ENCODE assay signal across 8 cellular contexts in the genomic region with DNA sequence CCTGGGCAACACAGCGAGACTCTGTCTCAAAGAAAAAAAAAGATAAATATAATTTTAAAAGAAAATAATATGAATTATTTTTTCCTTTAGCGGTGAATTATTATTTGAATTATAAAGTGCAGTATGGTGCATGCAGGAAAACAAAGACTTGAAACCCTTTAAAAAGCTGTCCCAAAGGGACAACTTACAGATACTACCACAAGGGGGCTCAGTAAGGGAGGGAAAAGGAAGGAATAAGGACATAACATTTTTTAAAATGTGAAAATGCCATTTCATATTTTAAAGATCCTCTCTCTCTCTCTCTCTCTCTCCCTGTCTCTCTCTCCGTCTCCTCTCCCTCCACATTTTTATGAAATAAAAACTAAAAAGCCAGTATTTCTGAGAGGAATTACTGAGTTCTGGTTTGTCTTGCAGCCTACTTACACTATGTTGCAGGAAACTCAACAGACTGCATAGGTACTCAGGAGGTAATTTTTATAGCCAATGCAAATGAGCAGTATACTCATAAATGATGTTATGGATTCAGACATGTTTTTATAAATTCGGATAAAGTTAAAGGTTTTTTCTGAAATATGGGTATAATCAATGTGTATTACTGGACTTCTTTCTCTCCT.
DNase-seq lines count a peak whose midpoint lies in the region; ATAC-seq and TF ChIP-seq lines count a peak whose summit lies in the region.

No MANE protein-coding gene starts in this region.

- DNase-seq in natural killer cell: no peak
- no peak for DNase-seq in natural killer cell treated with Interleukin-12 subunit alpha and Interleukin-12 subunit beta and Interleukin-15 and Interleukin-18, amount 100 ng/mL, for 72 hours (ENCODE audit: low spot score)
- peak; percentile 39 for DNase-seq in RPMI7951 (ENCODE audit: low read depth)
- DNase-seq in fibroblast of pulmonary artery (ENCODE audit: low read depth): peak; percentile 62
- no peak for DNase-seq in transverse colon
- DNase-seq in stimulated activated CD8-positive, alpha-beta memory T cell treated with anti-CD3 and anti-CD28 coated beads, Interleukin-4, amount 100 ng/mL, for 48 hours: no peak

- peaks cover 0 to 2% of the 10 kb centered on the region in 2 donors for H3K9me3 Mint-ChIP-seq in natural killer cell
- H3K9me3 Mint-ChIP-seq in natural killer cell treated with Interleukin-12 subunit alpha and Interleukin-12 subunit beta and Interleukin-15 and Interleukin-18, amount 100 ng/mL, for 72 hours: no peaks in the 10 kb centered on the region

- no peaks in the 10 kb centered on the region for H3K4me1 Mint-ChIP-seq in natural killer cell
- H3K4me1 Mint-ChIP-seq in natural killer cell treated with Interleukin-12 subunit alpha and Interleukin-12 subunit beta and Interleukin-15 and Interleukin-18, amount 100 ng/mL, for 72 hours (ENCODE audit: low read depth in 2 of 2): no peaks in the 10 kb centered on the region

- no peak overlapping the region for H3K27ac ChIP-seq in transverse colon

- 40 to 49% methylated on average over 4 of the region's 4 CpGs for WGBS in transverse colon (ENCODE audit: low coverage in 1 of 2), 2 donors

- H3K27me3 ChIP-seq in transverse colon: no peaks in the 10 kb centered on the region

- H3K27ac Mint-ChIP-seq in natural killer cell: no peak overlapping the region
- no peak overlapping the region for H3K27ac Mint-ChIP-seq in natural killer cell treated with Interleukin-12 subunit alpha and Interleukin-12 subunit beta and Interleukin-15 and Interleukin-18, amount 100 ng/mL, for 72 hours

- H3K4me1 ChIP-seq in transverse colon: no peaks in the 10 kb centered on the region

- H3K36me3 ChIP-seq in transverse colon: no peaks in the 10 kb centered on the region

- no peaks in the 10 kb centered on the region for H3K9me3 ChIP-seq in transverse colon

- TF ChIP-seq CTCF in natural killer cell (IDR thresholded peaks at IDR 0.05) (peak; percentile 41), fibroblast of pulmonary artery (IDR thresholded peaks at IDR 0.05; ENCODE audit: low read length, missing control alignments) (peak; percentile 80), transverse colon (IDR thresholded peaks at IDR 0.05) (peak; percentile 10 to 33 (median 23))

- H3K27me3 Mint-ChIP-seq in natural killer cell (ENCODE audit: low read depth in 2 of 2): no peaks in the 10 kb centered on the region
- no peaks in the 10 kb centered on the region for H3K27me3 Mint-ChIP-seq in natural killer cell treated with Interleukin-12 subunit alpha and Interleukin-12 subunit beta and Interleukin-15 and Interleukin-18, amount 100 ng/mL, for 72 hours

- ATAC-seq in natural killer cell: no peak
- no peak for ATAC-seq in natural killer cell treated with Interleukin-12 subunit alpha and Interleukin-12 subunit beta and Interleukin-15 and Interleukin-18, amount 100 ng/mL, for 72 hours
- ATAC-seq in HG03432 (IDR thresholded peaks at IDR 0.05; ENCODE audit: unreplicated experiment): peak; percentile 76
- ATAC-seq in GM19463 (IDR thresholded peaks at IDR 0.05; ENCODE audit: unreplicated experiment): no peak

- in situ Hi-C loops in transverse colon (cut with MboI; ENCODE audit: low pct_ligation_motif_present in 1 of 4, low pct_unique_long_range_greater_than_20kb in 1 of 4, low sequenced_read_pairs in 3 of 4): loop anchor here in 2 of 4 donors (25.0 kb wide), 1 partner anchor 435 kb away; no protein-coding TSS in a partner anchor

- no peak for TF ChIP-seq EP300 in transverse colon (IDR thresholded peaks at IDR 0.05; ENCODE audit: low read depth)

- H3K36me3 Mint-ChIP-seq in natural killer cell: no peaks in the 10 kb centered on the region
- no peaks in the 10 kb centered on the region for H3K36me3 Mint-ChIP-seq in natural killer cell treated with Interleukin-12 subunit alpha and Interleukin-12 subunit beta and Interleukin-15 and Interleukin-18, amount 100 ng/mL, for 72 hours

- TF ChIP-seq POLR2A in transverse colon (IDR thresholded peaks at IDR 0.05): no peak

- intact Hi-C loops in natural killer cell (cut with micrococcal nuclease) (loop anchor here (2.0 kb wide), 1 partner anchor 435 kb away; no protein-coding TSS in a partner anchor), transverse colon (cut with DNase I; ENCODE audit: low total_unique reads) (no loop called here)

- H3K4me3 ChIP-seq in fibroblast of pulmonary artery (replicated peaks; ENCODE audit: low read depth, low read length) (no peak overlapping the region), transverse colon (no peak overlapping the region)

- no peak overlapping the region for H3K4me3 Mint-ChIP-seq in natural killer cell
- no peak overlapping the region for H3K4me3 Mint-ChIP-seq in natural killer cell treated with Interleukin-12 subunit alpha and Interleukin-12 subunit beta and Interleukin-15 and Interleukin-18, amount 100 ng/mL, for 72 hours

Comparison
In these comparisons a context has a peak if more than half of its experiments do, and no peak if none do; other contexts are left out.
1. DNase-seq: peak in RPMI7951 (single experiment) and fibroblast of pulmonary artery (single experiment); none in natural killer cell (single experiment), natural killer cell treated with Interleukin-12 subunit alpha and Interleukin-12 subunit beta and Interleukin-15 and Interleukin-18, amount 100 ng/mL, for 72 hours (single experiment), transverse colon (single experiment) and stimulated activated CD8-positive, alpha-beta memory T cell treated with anti-CD3 and anti-CD28 coated beads, Interleukin-4, amount 100 ng/mL, for 48 hours (single experiment).
2. CTCF ChIP-seq: peak in every context shown above with its lines; median percentile 80 in fibroblast of pulmonary artery; 41 in natural killer cell; 23 in transverse colon.